In the genomic region with DNA sequence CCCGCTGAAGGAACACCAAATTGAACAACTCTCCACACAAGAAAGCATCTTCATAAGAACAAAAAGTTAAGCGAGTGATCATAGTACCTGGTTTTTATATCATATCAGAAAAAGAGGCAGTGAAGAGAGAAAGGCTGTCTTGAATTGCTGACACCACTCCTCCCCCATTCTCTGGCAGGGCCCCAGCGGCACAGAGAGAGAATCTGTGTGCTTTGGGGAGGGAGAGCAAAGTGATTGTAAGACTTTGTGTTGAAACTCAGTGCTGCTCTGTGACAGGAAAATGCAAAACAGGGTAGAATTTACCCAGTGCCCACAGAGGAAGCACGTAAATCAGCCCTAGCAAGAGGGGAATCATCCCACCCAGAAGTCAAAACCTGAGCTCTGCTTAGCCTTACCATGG, we compare ENCODE assay signal across 28 cellular contexts.
"Had no signal": no experiment of that assay in that cellular context is flagged by ENCODE, and none has a peak within 500 bp of the region (broad histone marks: within the 10 kb centered on the region; RNA-seq: fewer than 3 reads in every experiment).

No MANE protein-coding gene starts in this region.

- H3K4me3 ChIP-seq: body of pancreas, gastrocnemius medialis, hepatocyte, lung, psoas muscle, right lobe of liver, thoracic aorta, vagina had no signal

- ATAC-seq: body of pancreas; effector memory CD8-positive, alpha-beta T cell; gastrocnemius medialis; left lobe of liver; psoas muscle; right lobe of liver; stimulated activated naive CD8-positive, alpha-beta T cell treated with anti-CD3 and anti-CD28 coated beads, Interleukin-15, Interleukin-2, amounts not matched to agents 100 U/mL and 50 U/mL, for 24 hours had no signal

- H3K36me3 ChIP-seq: gastrocnemius medialis, right lobe of liver, thoracic aorta, vagina had no signal

- H3K27me3 ChIP-seq: body of pancreas, gastrocnemius medialis, hepatocyte, right lobe of liver, vagina had no signal

- H2AFZ ChIP-seq: hepatocyte, parathyroid adenoma had no signal

- H3K4me2 ChIP-seq: hepatocyte had no signal

- H3K27me3 Mint-ChIP-seq: activated naive CD8-positive, alpha-beta T cell; effector memory CD8-positive, alpha-beta T cell; type B pancreatic cell had no signal

- H3K27ac Mint-ChIP-seq: activated naive CD8-positive, alpha-beta T cell; effector memory CD8-positive, alpha-beta T cell; T-helper 1 cell treated with Interleukin-12 subunit alpha and Interleukin-12 subunit beta and Interleukin-4 antibody, amounts not matched to agents 30 μg/mL and 1 μg/mL, for 36 hours; type B pancreatic cell had no signal

- H3K9me3 Mint-ChIP-seq: effector memory CD8-positive, alpha-beta T cell; T-helper 1 cell treated with Interleukin-12 subunit alpha and Interleukin-12 subunit beta and Interleukin-4 antibody, amounts not matched to agents 30 μg/mL and 1 μg/mL, for 36 hours; type B pancreatic cell had no signal

- H3K4me3 Mint-ChIP-seq: activated naive CD8-positive, alpha-beta T cell; effector memory CD8-positive, alpha-beta T cell; T-helper 1 cell treated with Interleukin-12 subunit alpha and Interleukin-12 subunit beta and Interleukin-4 antibody, amounts not matched to agents 30 μg/mL and 1 μg/mL, for 36 hours; type B pancreatic cell had no signal

- H3K4me1 ChIP-seq: body of pancreas, gastrocnemius medialis, parathyroid adenoma, psoas muscle, right lobe of liver, vagina had no signal

- H3K79me2 ChIP-seq: hepatocyte, parathyroid adenoma had no signal

- H3K36me3 Mint-ChIP-seq: activated naive CD8-positive, alpha-beta T cell; type B pancreatic cell had no signal

- H3K9ac ChIP-seq: parathyroid adenoma had no signal

- H3K9me3 ChIP-seq: body of pancreas, gastrocnemius medialis, psoas muscle, right lobe of liver, thoracic aorta, vagina had no signal

- DNase-seq: activated CD4-positive, alpha-beta T cell treated with anti-CD3 and anti-CD28 coated beads for 4 hours; activated CD4-positive, alpha-beta T cell treated with anti-CD3 and anti-CD28 coated beads, Interleukin-2, amount 50 U/mL, for 4 hours; activated CD8-positive, alpha-beta memory T cell treated with anti-CD3 and anti-CD28 coated beads for 24 hours; activated effector memory CD4-positive, alpha-beta T cell treated with Interleukin-2 at 50 U/mL for 16 hours; activated naive CD4-positive, alpha-beta T cell treated with Interleukin-2 at 50 U/mL for 16 hours; anterior cingulate cortex; body of pancreas; cortex of kidney; effector memory CD8-positive, alpha-beta T cell; erythroblast; gastrocnemius medialis; glutamatergic neuron; kidney; psoas muscle; right lobe of liver; stimulated activated CD4-positive, alpha-beta T cell treated with anti-CD3 and anti-CD28 coated beads, Interleukin-2, amount 100 ng/mL, for 48 hours; stimulated activated naive CD8-positive, alpha-beta T cell treated with anti-CD3 and anti-CD28 coated beads, Interleukin-15, Interleukin-2, amounts not matched to agents 100 U/mL and 50 U/mL, for 24 hours; T-helper 9 cell had no signal

- H3K27ac ChIP-seq: body of pancreas, gastrocnemius medialis, hepatocyte, parathyroid adenoma, psoas muscle, right lobe of liver, thoracic aorta, vagina, VCaP had no signal
